ENCODE assay signal across 11 cellular contexts in the genomic region with DNA sequence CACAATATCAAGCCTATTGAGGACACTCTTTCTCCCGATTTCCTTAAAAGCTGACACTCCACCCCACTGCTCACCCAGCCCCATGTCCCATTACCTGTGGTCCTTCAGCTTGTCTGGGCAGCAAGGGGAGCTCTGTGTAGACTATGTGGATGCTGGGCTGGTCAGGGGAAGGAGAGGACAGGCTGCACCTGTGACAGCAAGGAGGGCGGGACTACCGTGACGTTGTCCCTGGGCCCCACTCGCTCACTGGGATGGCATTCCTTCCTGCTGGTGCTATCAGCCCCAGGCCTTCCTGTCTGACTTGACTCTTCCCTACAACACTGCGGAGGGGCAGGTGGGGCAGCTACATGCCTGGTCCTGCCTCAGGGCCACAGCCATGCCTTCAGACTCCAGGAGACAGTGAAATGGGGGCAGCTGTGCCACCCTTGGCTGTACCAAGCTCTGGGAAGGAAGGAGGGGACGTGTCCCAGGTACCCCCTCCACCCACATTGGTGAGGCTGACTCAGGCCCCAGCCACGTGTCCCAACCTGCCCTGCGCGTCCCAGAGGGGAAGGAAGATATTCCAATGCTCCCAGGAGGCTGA. TPM values are rescaled to one million over a fixed set of nuclear protein-coding genes. Genes with fewer than 3 reads are reported as not detected.
A peak's percentile ranks its signal among the peaks of the same experiment; 100 is the strongest.
DNase-seq lines count a peak whose midpoint lies in the region; ATAC-seq and TF ChIP-seq lines count a peak whose summit lies in the region.
"Had no signal": no experiment of that assay in that cellular context is flagged by ENCODE, and none has a peak within 500 bp of the region (broad histone marks: within the 10 kb centered on the region; RNA-seq: fewer than 3 reads in every experiment).

A gene with protein sequence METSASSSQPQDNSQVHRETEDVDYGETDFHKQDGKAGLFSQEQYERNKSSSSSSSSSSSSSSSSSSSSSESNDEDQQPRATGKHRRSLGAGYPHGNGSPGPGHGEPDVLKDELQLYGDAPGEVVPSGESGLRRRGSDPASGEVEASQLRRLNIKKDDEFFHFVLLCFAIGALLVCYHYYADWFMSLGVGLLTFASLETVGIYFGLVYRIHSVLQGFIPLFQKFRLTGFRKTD (minus strand): TSS at position 163 of the 583 bp plus-strand sequence. CDS start 9,427 bp downstream, outside the sequence.

- no peaks in the 10 kb centered on the region for H3K27me3 ChIP-seq in IMR-90 (ENCODE audit: control insufficient read depth, insufficient read depth, low read length)
- H3K27me3 ChIP-seq in neural progenitor cell: no peaks in the 10 kb centered on the region

- H3K9me1 ChIP-seq in IMR-90 (ENCODE audit: insufficient read depth, low read length): peaks cover 12% of the 10 kb centered on the region

- H3K9me3 Mint-ChIP-seq in chondrocyte (ENCODE audit: low read depth): no peaks in the 10 kb centered on the region
- H3K9me3 Mint-ChIP-seq in neural progenitor cell: no peaks in the 10 kb centered on the region
- no peaks in the 10 kb centered on the region for H3K9me3 Mint-ChIP-seq in activated CD4-positive, alpha-beta T cell treated with anti-CD3 and anti-CD28 coated beads for 36 hours (ENCODE audit: low read depth)

- peak within 1 kb of the TSS; percentile 13; the same call in 1 of the 2 replicates for H3K56ac ChIP-seq in IMR-90 (ENCODE audit: extremely low read depth, insufficient read depth, low read length)

- peak within 1 kb of the TSS; percentile 96 for H4K5ac ChIP-seq in IMR-90 (ENCODE audit: low read depth, low read length)

- H3K9ac ChIP-seq in IMR-90 (ENCODE audit: low read depth, low read length): peak within 1 kb of the TSS; percentile 44
- no peak within 1 kb of the TSS for H3K9ac ChIP-seq in neural progenitor cell

- H3K4me3 Mint-ChIP-seq in chondrocyte (ENCODE audit: unreplicated experiment): no peak within 1 kb of the TSS
- H3K4me3 Mint-ChIP-seq in neural progenitor cell: peak within 1 kb of the TSS; percentile 34
- H3K4me3 Mint-ChIP-seq in activated CD4-positive, alpha-beta T cell treated with anti-CD3 and anti-CD28 coated beads for 36 hours: no peak within 1 kb of the TSS
- H3K4me3 Mint-ChIP-seq: CD4-positive, CD25-positive, alpha-beta regulatory T cell had no signal

- peak within 1 kb of the TSS; percentile 57 for H3K23ac ChIP-seq in IMR-90 (ENCODE audit: low read depth, low read length)

- H4K91ac ChIP-seq in IMR-90 (ENCODE audit: insufficient read depth, low read depth, low read length): peak within 1 kb of the TSS; percentile 92

- no peak for ATAC-seq in IMR-90 (ENCODE audit: low read depth)
- ATAC-seq in HG03432 (IDR thresholded peaks at IDR 0.05; ENCODE audit: unreplicated experiment): no peak
- no peak for ATAC-seq in activated CD4-positive, alpha-beta T cell treated with anti-CD3 and anti-CD28 coated beads for 36 hours
- no peak for ATAC-seq in HG02759 (IDR thresholded peaks at IDR 0.05; ENCODE audit: unreplicated experiment)

- H3K36me3 ChIP-seq in IMR-90 (ENCODE audit: control insufficient read depth, insufficient read depth, low read length) (no peaks in the 10 kb centered on the region), neural progenitor cell (no peaks in the 10 kb centered on the region)

- peak within 1 kb of the TSS; percentile 48 for H2AK5ac ChIP-seq in IMR-90 (ENCODE audit: low read depth, low read length)

- WGBS in IMR-90 (ENCODE audit: extremely low coverage in 2 of 2, insufficient read length in 1 of 2), 2 experiments: 60% methylated on average over 1 of the region's 10 CpGs; no CpG with 5 or more reads in 1 of the 2 experiments

- TF ChIP-seq RAD21 in IMR-90 (IDR thresholded peaks at IDR 0.05; ENCODE audit: low read length): no peak

- H2AK9ac ChIP-seq in IMR-90 (replicated peaks; ENCODE audit: low read depth, low read length, poor library complexity): peak within 1 kb of the TSS; percentile 67

- peak within 1 kb of the TSS; percentile 69 for H3K14ac ChIP-seq in IMR-90 (replicated peaks; ENCODE audit: low read depth, low read length)

- H3K36me3 Mint-ChIP-seq in chondrocyte (ENCODE audit: low read depth): no peaks in the 10 kb centered on the region
- H3K36me3 Mint-ChIP-seq in neural progenitor cell: no peaks in the 10 kb centered on the region
- no peaks in the 10 kb centered on the region for H3K36me3 Mint-ChIP-seq in activated CD4-positive, alpha-beta T cell treated with anti-CD3 and anti-CD28 coated beads for 36 hours (ENCODE audit: low read depth)
- H3K36me3 Mint-ChIP-seq: CD4-positive, CD25-positive, alpha-beta regulatory T cell had no signal

- H2AFZ ChIP-seq in IMR-90 (replicated peaks; ENCODE audit: low read length, poor library complexity) (peak within 1 kb of the TSS; percentile 88), neural progenitor cell (replicated peaks) (peak within 1 kb of the TSS; percentile 82)

- H3K4me3 ChIP-seq in IMR-90 (ENCODE audit: insufficient read depth, low read depth, low read length) (no peak within 1 kb of the TSS), neural progenitor cell (no peak within 1 kb of the TSS)

- H2BK20ac ChIP-seq in IMR-90 (ENCODE audit: low read depth, low read length): peak within 1 kb of the TSS; percentile 92

- TF ChIP-seq CTCF in IMR-90 (conservative IDR thresholded peaks at IDR 0.05; ENCODE audit: low read depth, low read length): no peak
- no peak for TF ChIP-seq CTCF in chondrocyte (IDR thresholded peaks at IDR 0.05)
- no peak for TF ChIP-seq CTCF in neural progenitor cell (IDR thresholded peaks at IDR 0.05)

- H3K27ac Mint-ChIP-seq in chondrocyte (ENCODE audit: unreplicated experiment): peak within 1 kb of the TSS; percentile 90
- peak within 1 kb of the TSS; percentile 87 for H3K27ac Mint-ChIP-seq in neural progenitor cell
- no peak within 1 kb of the TSS for H3K27ac Mint-ChIP-seq in activated CD4-positive, alpha-beta T cell treated with anti-CD3 and anti-CD28 coated beads for 36 hours

- no peaks in the 10 kb centered on the region for H3K27me3 Mint-ChIP-seq in chondrocyte (ENCODE audit: low read depth)
- peaks cover 5% of the 10 kb centered on the region for H3K27me3 Mint-ChIP-seq in neural progenitor cell (ENCODE audit: insufficient read depth, low read depth)
- H3K27me3 Mint-ChIP-seq in activated CD4-positive, alpha-beta T cell treated with anti-CD3 and anti-CD28 coated beads for 36 hours: peaks cover 6% of the 10 kb centered on the region

- peak within 1 kb of the TSS; percentile 92 for H2BK5ac ChIP-seq in IMR-90 (ENCODE audit: low read depth, low read length, poor library complexity, severe bottlenecking)

- POLR2A ChIA-PET in IMR-90 (lab: Charles Lee; ENCODE audit: unreplicated experiment): no interaction called here
- POLR2A ChIA-PET in activated CD4-positive, alpha-beta T cell treated with anti-CD3 and anti-CD28 coated beads for 36 hours (lab: Charles Lee): interaction anchor here (0.9 kb wide), 1 partner anchor 99 kb away, joined by 8 read pairs; no protein-coding TSS in a partner anchor

- H4K8ac ChIP-seq in IMR-90 (ENCODE audit: low read depth in 2 of 2, low read length in 2 of 2): peak within 1 kb of the TSS; percentile 65 to 83

- H3K4me1 ChIP-seq in IMR-90 (ENCODE audit: control insufficient read depth, insufficient read depth, low read length) (peaks cover 18% of the 10 kb centered on the region), neural progenitor cell (peaks cover 4% of the 10 kb centered on the region)

- BruUV-seq in IMR-90 (replicated peaks; lab: Mats Ljungman, UMichigan): no TSS peak

- DNase-seq in A172 (ENCODE audit: low spot score) (peak; percentile 72), IMR-90 (no peak), chondrocyte (ENCODE audit: low spot score) (peak; percentile 67), neural progenitor cell (ENCODE audit: low spot score) (no peak)
- no peak for DNase-seq in activated CD8-positive, alpha-beta memory T cell treated with anti-CD3 and anti-CD28 coated beads for 24 hours
- no peak for DNase-seq in activated CD4-positive, alpha-beta T cell treated with anti-CD3 and anti-CD28 coated beads for 36 hours
- DNase-seq: amygdala; CD4-positive, CD25-positive, alpha-beta regulatory T cell; NCI-H1930 had no signal

- H3K79me1 ChIP-seq in IMR-90 (ENCODE audit: low read depth in 1 of 2, low read length in 2 of 2): no peaks in the 10 kb centered on the region

- dilution Hi-C loops in IMR-90 (cut with HindIII; ENCODE audit: low sequenced_read_pairs, unreplicated experiment): no loop called here

- no peaks in the 10 kb centered on the region for H3F3A ChIP-seq in neural progenitor cell (ENCODE audit: low read depth)

- intact Hi-C loops in IMR-90 (cut with micrococcal nuclease): no loop called here
- intact Hi-C loops in activated CD4-positive, alpha-beta T cell treated with anti-CD3 and anti-CD28 coated beads for 36 hours (cut with DNase I, micrococcal nuclease): no loop called here

- H3K18ac ChIP-seq in IMR-90 (ENCODE audit: low read depth, low read length): peak within 1 kb of the TSS; percentile 95

- CTCF ChIA-PET in IMR-90 (lab: Yijun Ruan, JAX): interaction anchor here (1.0 to 2.4 kb wide), 2 partner anchors 27 to 51 kb away, joined by 3 to 7 read pairs; no protein-coding TSS in a partner anchor
- CTCF ChIA-PET in activated CD4-positive, alpha-beta T cell treated with anti-CD3 and anti-CD28 coated beads for 36 hours (lab: Charles Lee): interaction anchor here (0.7 to 0.9 kb wide), 2 partner anchors 29 to 42 kb away, joined by 3 to 5 read pairs; no protein-coding TSS in a partner anchor

- H3K9me3 ChIP-seq in IMR-90 (ENCODE audit: control insufficient read depth, insufficient read depth, low read length): no peaks in the 10 kb centered on the region
- no peaks in the 10 kb centered on the region for H3K9me3 ChIP-seq in neural progenitor cell (ENCODE audit: low read depth)

- H3K4me2 ChIP-seq in IMR-90 (ENCODE audit: low read depth, low read length): peak within 1 kb of the TSS; percentile 82
- H3K4me2 ChIP-seq in neural progenitor cell: no peak within 1 kb of the TSS

- no peaks in the 10 kb centered on the region for H3K79me2 ChIP-seq in neural progenitor cell (ENCODE audit: low read depth)

- peak within 1 kb of the TSS; percentile 87; the same call in 2 of the 3 replicates for H2BK15ac ChIP-seq in IMR-90 (ENCODE audit: low read depth, low read length)

- H3K4me1 Mint-ChIP-seq in chondrocyte (ENCODE audit: low read depth) (peaks cover 29% of the 10 kb centered on the region), neural progenitor cell (peaks cover 15% of the 10 kb centered on the region)
- H3K4me1 Mint-ChIP-seq in activated CD4-positive, alpha-beta T cell treated with anti-CD3 and anti-CD28 coated beads for 36 hours: peaks cover 11% of the 10 kb centered on the region

- H4K20me1 ChIP-seq in IMR-90 (ENCODE audit: insufficient read depth, low read length): no peaks in the 10 kb centered on the region
- no peaks in the 10 kb centered on the region for H4K20me1 ChIP-seq in neural progenitor cell (ENCODE audit: low read depth)

- peak within 1 kb of the TSS; percentile 68; the same call in 1 of the 2 replicates for H3K27ac ChIP-seq in IMR-90 (ENCODE audit: insufficient read depth, low read length)
- no peak within 1 kb of the TSS for H3K27ac ChIP-seq in neural progenitor cell

- H3K4ac ChIP-seq in IMR-90 (ENCODE audit: low read depth, low read length): peak within 1 kb of the TSS; percentile 85

- peak within 1 kb of the TSS; percentile 92 for H2BK120ac ChIP-seq in IMR-90 (ENCODE audit: low read depth, low read length)

- in situ Hi-C loops in IMR-90 (cut with MboI; ENCODE audit: low sequenced_read_pairs): no loop called here

- no peak for TF ChIP-seq POLR2A in IMR-90 (IDR thresholded peaks at IDR 0.05; ENCODE audit: low read depth, low read length)

RNA-seq across cellular contexts. Expression of the gene that starts here (rescaled TPM):
- 2.9 TPM in 1 of 2 replicates, not detected in the other for total RNA-seq in A172 (2014; rRNA removed; shearing (Covaris generic))
- total RNA-seq in IMR-90 (2012; rRNA removed) (not detected in 2 replicates), chondrocyte (not detected in 3 replicates), neural progenitor cell (ENCODE audit: low replicate concordance) (not detected in 2 replicates)
- polyA plus RNA-seq in IMR-90 (2012; rRNA removed): 0.27 and 0.29 TPM in 2 replicates
- polyA plus RNA-seq in IMR-90 (2012; cell fraction: cytosol; rRNA removed): 0.14 and 0.24 TPM in 2 replicates
- 0.13 and 0.24 TPM in 2 replicates for polyA plus RNA-seq in IMR-90 (2012; cell fraction: nucleus; rRNA removed; ENCODE audit: low replicate concordance)
- total RNA-seq in activated CD4-positive, alpha-beta T cell treated with anti-CD3 and anti-CD28 coated beads for 36 hours: not detected
- polyA plus RNA-seq: CD4-positive, CD25-positive, alpha-beta regulatory T cell had no signal

Comparison
In these comparisons a context has a peak if more than half of its experiments do, and no peak if none do; other contexts are left out.
1. Peak in DNase-seq in chondrocyte; RNA of the gene not detected or under 1 TPM.